In the genomic region with DNA sequence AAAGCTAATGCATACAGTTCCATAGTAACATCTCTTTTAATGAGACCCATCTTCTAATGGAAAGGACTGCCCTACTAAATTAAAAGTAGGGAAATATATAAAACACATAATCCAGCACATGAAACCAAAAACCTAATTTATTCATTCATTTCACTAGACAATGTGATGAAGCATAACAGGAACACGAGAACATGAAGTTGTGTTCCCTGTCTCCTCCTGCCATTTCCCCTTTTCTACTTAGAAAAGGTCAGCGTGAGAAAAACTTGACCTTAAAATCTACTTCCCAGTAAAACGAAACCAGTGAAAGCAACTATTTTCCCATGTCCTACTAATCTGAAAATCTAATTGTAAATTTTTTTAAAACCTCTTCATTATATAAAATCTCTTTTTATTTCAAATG, we compare ENCODE assay signal across 29 cellular contexts.
"Had no signal": no experiment of that assay in that cellular context is flagged by ENCODE, and none has a peak within 500 bp of the region (broad histone marks: within the 10 kb centered on the region; RNA-seq: fewer than 3 reads in every experiment).

No MANE protein-coding gene starts in this region.

- ATAC-seq: body of pancreas; gastrocnemius medialis; left colon; pancreas; stimulated activated memory B cell treated with anti-CD40 and anti-IgM and Interleukin-4, amounts not matched to agents 10 μg/mL and 1 μg/mL and 100 μg/mL, for 72 hours had no signal

- H3K4me1 ChIP-seq: adrenal gland, body of pancreas, colonic mucosa, gastrocnemius medialis, pancreas, prostate gland, suprapubic skin had no signal

- DNase-seq: activated CD4-positive, alpha-beta memory T cell treated with anti-CD3 and anti-CD28 coated beads for 36 hours; activated CD4-positive, alpha-beta T cell treated with anti-CD3 and anti-CD28 coated beads, Interleukin-2, amount 10 ng/mL, durations not matched to agents 24 days and 14 days; activated CD4-positive, CD25-positive, alpha-beta regulatory T cell treated with anti-CD3 and anti-CD28 coated beads, Interleukin-2, amount 50 U/mL, for 72 hours; activated CD8-positive, alpha-beta memory T cell treated with anti-CD3 and anti-CD28 coated beads, Interleukin-2, amount 50 U/mL, for 4 hours; activated effector memory CD4-positive, alpha-beta T cell treated with anti-CD3 and anti-CD28 coated beads, Interleukin-2, amount 50 U/mL, for 16 hours; activated naive CD4-positive, alpha-beta T cell treated with anti-CD3 and anti-CD28 coated beads for 36 hours; activated naive CD8-positive, alpha-beta T cell treated with anti-CD3 and anti-CD28 coated beads for 36 hours; activated T-cell treated with anti-CD3 and anti-CD28 coated beads, Interleukin-2, amount 50 U/mL, for 1 hour; adrenal gland; aorta; body of pancreas; colonic mucosa; effector memory CD4-positive, alpha-beta T cell; gastrocnemius medialis; glutamatergic neuron; left colon; naive B cell; pancreas; retina; stimulated activated CD4-positive, alpha-beta T cell treated with anti-CD3 and anti-CD28 coated beads, Interleukin-1b, Interleukin-23, amount 100 ng/mL, for 48 hours; stimulated activated CD4-positive, alpha-beta T cell treated with anti-CD3 and anti-CD28 coated beads, Interleukin-4, amount 100 ng/mL, for 4 hours; stimulated activated CD8-positive, alpha-beta memory T cell treated with anti-CD3 and anti-CD28 coated beads, Interleukin-4, amount 100 ng/mL, for 48 hours; T1000; tibial artery had no signal

- H3K4me3 ChIP-seq: adrenal gland, body of pancreas, colonic mucosa, gastrocnemius medialis, pancreas, prostate gland, smooth muscle cell, suprapubic skin, tibial artery had no signal

- H3K36me3 ChIP-seq: adrenal gland, colonic mucosa, gastrocnemius medialis, pancreas, prostate gland, suprapubic skin, tibial artery had no signal

- FAIRE-seq: keratinocyte, pancreas had no signal

- H3K27me3 ChIP-seq: adrenal gland, body of pancreas, colonic mucosa, gastrocnemius medialis, pancreas, suprapubic skin, tibial artery had no signal

- H3K9me3 ChIP-seq: adrenal gland, body of pancreas, colonic mucosa, gastrocnemius medialis, pancreas, prostate gland, suprapubic skin, tibial artery had no signal

- H3K27ac ChIP-seq: adrenal gland, body of pancreas, colonic mucosa, pancreas, prostate gland, tibial artery had no signal

- H3K4me2 ChIP-seq: smooth muscle cell had no signal
